In genomic region chr20:31260326-31260932, GRCh38 we compare ENCODE assay signal across 9 cellular contexts. TPM values are rescaled to one million over a fixed set of nuclear protein-coding genes. Genes with fewer than 3 reads are reported as not detected.
DNase-seq lines count a peak whose midpoint lies in the region; TF ChIP-seq lines count a peak whose summit lies in the region.
"Had no signal": no experiment of that assay in that cellular context is flagged by ENCODE, and none has a peak within 500 bp of the region (broad histone marks: within the 10 kb centered on the region; RNA-seq: fewer than 3 reads in every experiment).

No MANE protein-coding gene starts in this region.

- H3K27ac ChIP-seq in RWPE1 = no peak overlapping the region
- no peak overlapping the region for H3K27ac ChIP-seq in suprapubic skin
- H3K27ac ChIP-seq in prostate gland = no peak overlapping the region

- TF ChIP-seq POLR2A in suprapubic skin (IDR thresholded peaks at IDR 0.05) = no peak
- no peak for TF ChIP-seq POLR2A in prostate gland (IDR thresholded peaks at IDR 0.05)

- H3K4me3 ChIP-seq in GM06990 (replicated peaks; ENCODE audit: low read depth, low read length) (no peak overlapping the region), suprapubic skin (no peak overlapping the region), prostate gland (no peak overlapping the region)
- no peak overlapping the region for H3K4me3 ChIP-seq in Jurkat, Clone E6-1 (ENCODE audit: low read length)

- H3K9me3 ChIP-seq in suprapubic skin (peaks cover 12% of the 10 kb centered on the region), prostate gland (no peaks in the 10 kb centered on the region)

- no peaks in the 10 kb centered on the region for H3K4me1 ChIP-seq in suprapubic skin
- no peaks in the 10 kb centered on the region for H3K4me1 ChIP-seq in prostate gland (replicated peaks)

- TF ChIP-seq EP300 in suprapubic skin (IDR thresholded peaks at IDR 0.05) = no peak

- 78% methylated on average over 6 of the region's 6 CpGs for WGBS in suprapubic skin
- 72% methylated on average over 6 of the region's 6 CpGs for WGBS in prostate gland

- no peaks in the 10 kb centered on the region for H3K36me3 ChIP-seq in GM06990 (ENCODE audit: control insufficient read depth, insufficient read depth, low read length)
- no peaks in the 10 kb centered on the region for H3K36me3 ChIP-seq in suprapubic skin
- H3K36me3 ChIP-seq in prostate gland = no peaks in the 10 kb centered on the region

- intact Hi-C loops in prostate gland (cut with DNase I) = no loop called here

- CTCF ChIA-PET in RWPE1 (lab: Yijun Ruan, JAX) = interaction anchor here (0.6 to 1.5 kb wide), 4 partner anchors 17 to 1727 kb away, joined by 3 to 7 read pairs (median 3); no protein-coding TSS in a partner anchor

- peak; percentile 57 for TF ChIP-seq CTCF in GM06990 (IDR thresholded peaks at IDR 0.05; ENCODE audit: insufficient read depth, low read length, poor library complexity, severe bottlenecking)
- TF ChIP-seq CTCF in RWPE1 (conservative IDR thresholded peaks at IDR 0.05; ENCODE audit: low read depth) = peak; percentile 83
- TF ChIP-seq CTCF in suprapubic skin (IDR thresholded peaks at IDR 0.05) = no peak
- peak in 1 of 4 experiments; percentile 6 for TF ChIP-seq CTCF in prostate gland (IDR thresholded peaks at IDR 0.05)

- DNase-seq in GM06990 (ENCODE audit: extremely low read depth, insufficient read length) (no peak), RWPE1 (ENCODE audit: low spot score) (peak; percentile 48), iPS-NIHi11 (ENCODE audit: low spot score) (peak; percentile 15), suprapubic skin (ENCODE audit: low spot score in 2 of 2) (no peak), prostate gland (ENCODE audit: low spot score) (no peak), NCI-H1436 treated with DMSO at 0.1 percent for 48 hours (lab: John Stamatoyannopoulos, UW) (no peak)
- DNase-seq in Jurkat, Clone E6-1 (ENCODE audit: low read depth, low spot score) = peak; percentile 60
- no peak for DNase-seq in stimulated activated CD4-positive, alpha-beta T cell treated with anti-CD3 and anti-CD28 coated beads, Interleukin-4, amount 100 ng/mL, for 4 hours

- POLR2A ChIA-PET in RWPE1 (lab: Yijun Ruan, JAX; ENCODE audit: low non-redundant PET) = no interaction called here

- H3K27me3 ChIP-seq in GM06990 (replicated peaks; ENCODE audit: control insufficient read depth, insufficient read depth, low read length) = no peaks in the 10 kb centered on the region
- no peaks in the 10 kb centered on the region for H3K27me3 ChIP-seq in suprapubic skin
- no peaks in the 10 kb centered on the region for H3K27me3 ChIP-seq in prostate gland (replicated peaks; ENCODE audit: insufficient read depth)

RNA-seq across cellular contexts. Expression of gene DEFB115, which starts 3.0 kb away (rescaled TPM):
- not detected for polyA plus RNA-seq in Jurkat, Clone E6-1 (2012; ENCODE audit: insufficient read depth, insufficient read length)
- total RNA-seq in suprapubic skin (not detected), prostate gland (not detected)
- total RNA-seq: fibroblast of lung had no signal
- polyA plus RNA-seq: fibroblast of lung had no signal

RNA-seq across cellular contexts. Expression of gene DEFB116, which starts 48.0 kb away (rescaled TPM):
- polyA plus RNA-seq in Jurkat, Clone E6-1 (2012; ENCODE audit: insufficient read depth, insufficient read length) = not detected
- total RNA-seq in suprapubic skin (not detected), prostate gland (not detected)
- total RNA-seq: fibroblast of lung had no signal
- polyA plus RNA-seq: fibroblast of lung had no signal

Comparison
In these comparisons a context has a peak if more than half of its experiments do, and no peak if none do; other contexts are left out.
1. DNase-seq: peak in Jurkat, Clone E6-1 (single experiment), RWPE1 (single experiment) and iPS-NIHi11 (single experiment); none in GM06990 (single experiment), suprapubic skin (0 of 2), prostate gland (single experiment), stimulated activated CD4-positive, alpha-beta T cell treated with anti-CD3 and anti-CD28 coated beads, Interleukin-4, amount 100 ng/mL, for 4 hours (0 of 2) and NCI-H1436 treated with DMSO at 0.1 percent for 48 hours (single experiment).
2. CTCF ChIP-seq: peak in GM06990 (single experiment) and RWPE1 (single experiment); none in suprapubic skin (0 of 2).